ENCODE assay signal across 9 cellular contexts in the genomic region with DNA sequence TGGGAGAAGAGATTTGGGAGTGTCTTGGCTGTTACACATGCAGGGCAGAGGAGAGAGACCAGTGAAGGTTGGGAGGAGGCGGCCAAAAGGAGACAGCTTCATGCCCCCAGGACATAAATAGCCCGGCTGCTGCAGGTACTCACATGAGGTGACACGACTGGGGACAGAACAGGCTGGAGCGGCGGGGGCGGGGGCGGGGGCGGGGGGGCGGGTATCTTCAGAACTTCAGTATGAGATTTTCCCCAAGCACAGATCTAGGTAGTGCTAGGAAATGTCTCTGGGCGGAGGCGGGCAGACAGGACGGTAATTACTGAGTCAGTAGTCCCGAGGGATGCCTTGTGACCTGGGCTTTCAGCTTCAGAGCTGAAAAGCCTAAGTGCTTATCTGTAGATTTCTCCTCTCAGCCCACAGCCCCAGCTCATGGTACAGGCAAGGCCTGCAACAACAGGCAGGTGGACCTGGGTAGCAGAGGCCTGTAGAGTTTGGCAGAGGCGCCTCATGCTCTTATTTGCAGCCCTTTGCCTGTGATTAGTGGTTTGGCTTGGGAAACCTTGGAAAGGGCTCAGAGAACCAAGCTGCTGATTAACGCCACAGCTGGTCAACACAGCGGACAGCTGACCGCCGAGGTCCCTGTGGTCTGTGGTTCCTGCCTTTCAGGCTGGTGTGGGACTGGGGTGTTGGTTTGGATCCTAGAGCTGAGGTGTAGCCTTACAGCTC. TPM values are rescaled to one million over a fixed set of nuclear protein-coding genes. Genes with fewer than 3 reads are reported as not detected.
DNase-seq lines count a peak whose midpoint lies in the region; ATAC-seq, FAIRE-seq and TF ChIP-seq lines count a peak whose summit lies in the region.
"Had no signal": no experiment of that assay in that cellular context is flagged by ENCODE, and none has a peak within 500 bp of the region (broad histone marks: within the 10 kb centered on the region; RNA-seq: fewer than 3 reads in every experiment).

No MANE protein-coding gene starts in this region.

- H3K4me1 Mint-ChIP-seq in activated T-cell treated with anti-CD3 and anti-CD28 coated beads, Interleukin-2, amount 50 U/mL, for 72 hours (ENCODE audit: low read depth): peaks cover 8% of the 10 kb centered on the region
- H3K4me1 Mint-ChIP-seq in WTC11: no peaks in the 10 kb centered on the region

- FAIRE-seq in frontal cortex (lab: Jason Lieb, UNC): no peak

- no peak overlapping the region for H3K4me3 Mint-ChIP-seq in activated T-cell treated with anti-CD3 and anti-CD28 coated beads, Interleukin-2, amount 50 U/mL, for 72 hours
- H3K4me3 Mint-ChIP-seq in WTC11: no peak overlapping the region

- H3K4me3 ChIP-seq in urinary bladder (ENCODE audit: low read depth, low read length): no peak overlapping the region

- peak overlapping the region; percentile 34 for H3K27ac ChIP-seq in urinary bladder (ENCODE audit: low read depth)
- H3K27ac ChIP-seq: KMS-11 had no signal

- no peak for DNase-seq in activated T-cell treated with anti-CD3 and anti-CD28 coated beads, Interleukin-2, amount 50 U/mL, for 72 hours
- no peak for DNase-seq in activated T-cell treated with anti-CD3 and anti-CD28 coated beads, Interleukin-2, amount 50 U/mL, for 48 hours
- no peak for DNase-seq in WTC11 (ENCODE audit: low spot score)
- peak; percentile 25 for DNase-seq in iris pigment epithelial cell (ENCODE audit: low read depth)
- no peak for DNase-seq in frontal cortex (ENCODE audit: low spot score in 2 of 2)
- no peak for DNase-seq in NCI-H748 (lab: John Stamatoyannopoulos, UW; ENCODE audit: unreplicated experiment)

- no peak for TF ChIP-seq CTCF in WTC11 (IDR thresholded peaks at IDR 0.05)

- no peaks in the 10 kb centered on the region for H3K27me3 Mint-ChIP-seq in activated T-cell treated with anti-CD3 and anti-CD28 coated beads, Interleukin-2, amount 50 U/mL, for 72 hours (ENCODE audit: low read depth)
- no peaks in the 10 kb centered on the region for H3K27me3 Mint-ChIP-seq in WTC11 (ENCODE audit: low read depth)

- peak in 1 of 2 donors; percentile 44 for ATAC-seq in activated T-cell treated with anti-CD3 and anti-CD28 coated beads, Interleukin-2, amount 50 U/mL, for 72 hours (replicated peaks in 1 of 2)
- peak; percentile 17; the same call in 1 of the 2 replicates for ATAC-seq in WTC11
- ATAC-seq in GM18867 (IDR thresholded peaks at IDR 0.05; ENCODE audit: unreplicated experiment): no peak

- peaks cover 0 to 3% of the 10 kb centered on the region in 2 donors for H3K36me3 Mint-ChIP-seq in activated T-cell treated with anti-CD3 and anti-CD28 coated beads, Interleukin-2, amount 50 U/mL, for 72 hours (ENCODE audit: insufficient read depth in 2 of 2)
- peaks cover 9% of the 10 kb centered on the region; the same call in 1 of the 2 replicates for H3K36me3 Mint-ChIP-seq in WTC11

- CTCF ChIA-PET in WTC11 (lab: Charles Lee): interaction anchor here (0.8 to 3.5 kb wide), 3 partner anchors 21 to 55 kb away, joined by 3 to 12 read pairs (median 5); a partner anchor contains a TSS

- H3K9me3 Mint-ChIP-seq in activated T-cell treated with anti-CD3 and anti-CD28 coated beads, Interleukin-2, amount 50 U/mL, for 72 hours: no peaks in the 10 kb centered on the region
- no peaks in the 10 kb centered on the region for H3K9me3 Mint-ChIP-seq in WTC11

- H3K4me1 ChIP-seq in urinary bladder (ENCODE audit: insufficient read depth): no peaks in the 10 kb centered on the region

- H3K36me3 ChIP-seq in urinary bladder (ENCODE audit: insufficient read depth): peaks cover 6% of the 10 kb centered on the region

- 69% methylated on average over 18 of the region's 18 CpGs for WGBS in urinary bladder

- peak overlapping the region; percentile 26 for H3K27ac Mint-ChIP-seq in activated T-cell treated with anti-CD3 and anti-CD28 coated beads, Interleukin-2, amount 50 U/mL, for 72 hours
- H3K27ac Mint-ChIP-seq in WTC11: peak overlapping the region; percentile 88; the same call in 1 of the 2 replicates

- POLR2A ChIA-PET in WTC11 (lab: Charles Lee): no interaction called here

TF ChIP-seq in WTC11, 78 proteins besides CTCF, POLR2A, EP300 and RAD21 (continues in another document):
- TF ChIP-seq TP53 (CRISPR knock-in tag; IDR thresholded peaks at IDR 0.05) (no peak), ZNF396 (CRISPR knock-in tag; IDR thresholded peaks at IDR 0.05; ENCODE audit: borderline replicate concordance) (no peak), GTF2I (CRISPR knock-in tag; conservative IDR thresholded peaks at IDR 0.05) (no peak), NR1H2 (CRISPR knock-in tag; IDR thresholded peaks at IDR 0.05) (no peak), JUN (CRISPR knock-in tag; IDR thresholded peaks at IDR 0.05) (no peak), NR2C2 (CRISPR knock-in tag; IDR thresholded peaks at IDR 0.05) (no peak), OVOL2 (CRISPR knock-in tag; IDR thresholded peaks at IDR 0.05; ENCODE audit: borderline replicate concordance) (no peak), MXD4 (CRISPR knock-in tag; IDR thresholded peaks at IDR 0.05; ENCODE audit: borderline replicate concordance) (no peak)
- TF ChIP-seq, protein P1, sequence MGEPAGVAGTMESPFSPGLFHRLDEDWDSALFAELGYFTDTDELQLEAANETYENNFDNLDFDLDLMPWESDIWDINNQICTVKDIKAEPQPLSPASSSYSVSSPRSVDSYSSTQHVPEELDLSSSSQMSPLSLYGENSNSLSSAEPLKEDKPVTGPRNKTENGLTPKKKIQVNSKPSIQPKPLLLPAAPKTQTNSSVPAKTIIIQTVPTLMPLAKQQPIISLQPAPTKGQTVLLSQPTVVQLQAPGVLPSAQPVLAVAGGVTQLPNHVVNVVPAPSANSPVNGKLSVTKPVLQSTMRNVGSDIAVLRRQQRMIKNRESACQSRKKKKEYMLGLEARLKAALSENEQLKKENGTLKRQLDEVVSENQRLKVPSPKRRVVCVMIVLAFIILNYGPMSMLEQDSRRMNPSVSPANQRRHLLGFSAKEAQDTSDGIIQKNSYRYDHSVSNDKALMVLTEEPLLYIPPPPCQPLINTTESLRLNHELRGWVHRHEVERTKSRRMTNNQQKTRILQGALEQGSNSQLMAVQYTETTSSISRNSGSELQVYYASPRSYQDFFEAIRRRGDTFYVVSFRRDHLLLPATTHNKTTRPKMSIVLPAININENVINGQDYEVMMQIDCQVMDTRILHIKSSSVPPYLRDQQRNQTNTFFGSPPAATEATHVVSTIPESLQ (CRISPR knock-in tag; IDR thresholded peaks at IDR 0.05): no peak
- TF ChIP-seq, protein P2, sequence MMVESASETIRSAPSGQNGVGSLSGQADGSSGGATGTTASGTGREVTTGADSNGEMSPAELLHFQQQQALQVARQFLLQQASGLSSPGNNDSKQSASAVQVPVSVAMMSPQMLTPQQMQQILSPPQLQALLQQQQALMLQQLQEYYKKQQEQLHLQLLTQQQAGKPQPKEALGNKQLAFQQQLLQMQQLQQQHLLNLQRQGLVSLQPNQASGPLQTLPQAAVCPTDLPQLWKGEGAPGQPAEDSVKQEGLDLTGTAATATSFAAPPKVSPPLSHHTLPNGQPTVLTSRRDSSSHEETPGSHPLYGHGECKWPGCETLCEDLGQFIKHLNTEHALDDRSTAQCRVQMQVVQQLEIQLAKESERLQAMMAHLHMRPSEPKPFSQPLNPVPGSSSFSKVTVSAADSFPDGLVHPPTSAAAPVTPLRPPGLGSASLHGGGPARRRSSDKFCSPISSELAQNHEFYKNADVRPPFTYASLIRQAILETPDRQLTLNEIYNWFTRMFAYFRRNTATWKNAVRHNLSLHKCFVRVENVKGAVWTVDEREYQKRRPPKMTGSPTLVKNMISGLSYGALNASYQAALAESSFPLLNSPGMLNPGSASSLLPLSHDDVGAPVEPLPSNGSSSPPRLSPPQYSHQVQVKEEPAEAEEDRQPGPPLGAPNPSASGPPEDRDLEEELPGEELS (CRISPR knock-in tag; IDR thresholded peaks at IDR 0.05): no peak
- TF ChIP-seq, protein P3, sequence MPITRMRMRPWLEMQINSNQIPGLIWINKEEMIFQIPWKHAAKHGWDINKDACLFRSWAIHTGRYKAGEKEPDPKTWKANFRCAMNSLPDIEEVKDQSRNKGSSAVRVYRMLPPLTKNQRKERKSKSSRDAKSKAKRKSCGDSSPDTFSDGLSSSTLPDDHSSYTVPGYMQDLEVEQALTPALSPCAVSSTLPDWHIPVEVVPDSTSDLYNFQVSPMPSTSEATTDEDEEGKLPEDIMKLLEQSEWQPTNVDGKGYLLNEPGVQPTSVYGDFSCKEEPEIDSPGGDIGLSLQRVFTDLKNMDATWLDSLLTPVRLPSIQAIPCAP (CRISPR knock-in tag; IDR thresholded peaks at IDR 0.05): no peak
- TF ChIP-seq, protein P4, sequence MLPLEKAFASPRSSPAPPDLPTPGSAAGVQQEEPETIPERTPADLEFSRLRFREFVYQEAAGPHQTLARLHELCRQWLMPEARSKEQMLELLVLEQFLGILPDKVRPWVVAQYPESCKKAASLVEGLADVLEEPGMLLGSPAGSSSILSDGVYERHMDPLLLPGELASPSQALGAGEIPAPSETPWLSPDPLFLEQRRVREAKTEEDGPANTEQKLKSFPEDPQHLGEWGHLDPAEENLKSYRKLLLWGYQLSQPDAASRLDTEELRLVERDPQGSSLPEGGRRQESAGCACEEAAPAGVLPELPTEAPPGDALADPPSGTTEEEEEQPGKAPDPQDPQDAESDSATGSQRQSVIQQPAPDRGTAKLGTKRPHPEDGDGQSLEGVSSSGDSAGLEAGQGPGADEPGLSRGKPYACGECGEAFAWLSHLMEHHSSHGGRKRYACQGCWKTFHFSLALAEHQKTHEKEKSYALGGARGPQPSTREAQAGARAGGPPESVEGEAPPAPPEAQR (CRISPR knock-in tag; IDR thresholded peaks at IDR 0.05): no peak

RNA-seq across cellular contexts. Expression of a gene that starts 24.5 kb away (rescaled TPM):
- total RNA-seq in activated T-cell treated with anti-CD3 and anti-CD28 coated beads, Interleukin-2, amount 50 U/mL, for 72 hours: 10 to 100 TPM; 20.7 to 22.6 TPM
- total RNA-seq in WTC11 (2021): 35.0 to 37.8 TPM (median 35.4 TPM) in 3 replicates
- 58.1 TPM for total RNA-seq in urinary bladder
- 29.1 TPM for polyA plus RNA-seq in urinary bladder
- 21.2 TPM for total RNA-seq in frontal cortex

RNA-seq across cellular contexts. Expression of a gene that starts 35.1 kb away (rescaled TPM):
- 10 to 100 TPM; 89.0 to 97.6 TPM for total RNA-seq in activated T-cell treated with anti-CD3 and anti-CD28 coated beads, Interleukin-2, amount 50 U/mL, for 72 hours
- total RNA-seq in WTC11 (2021) (12.1 to 13.8 TPM (median 13.1 TPM) in 3 replicates), urinary bladder (10.6 TPM), frontal cortex (0.41 TPM)
- polyA plus RNA-seq in urinary bladder: 13.0 TPM

RNA-seq across cellular contexts. Expression of a gene that starts 44.1 kb away (rescaled TPM):
- 10 to 100 TPM; 41.9 to 51.2 TPM for total RNA-seq in activated T-cell treated with anti-CD3 and anti-CD28 coated beads, Interleukin-2, amount 50 U/mL, for 72 hours
- total RNA-seq in WTC11 (2021) (42.2 to 49.9 TPM (median 49.4 TPM) in 3 replicates), urinary bladder (11.3 TPM), frontal cortex (13.5 TPM)
- polyA plus RNA-seq in urinary bladder: 43.0 TPM

RNA-seq across cellular contexts. Expression of a gene that starts 46.1 kb away (rescaled TPM):
- 100 to 1,000 TPM in 1 of 2 donors, 10 to 100 TPM in 1; 90.2 to 109 TPM for total RNA-seq in activated T-cell treated with anti-CD3 and anti-CD28 coated beads, Interleukin-2, amount 50 U/mL, for 72 hours
- 64.3 to 69.4 TPM (median 68.8 TPM) in 3 replicates for total RNA-seq in WTC11 (2021)
- total RNA-seq in urinary bladder: 16.2 TPM
- polyA plus RNA-seq in urinary bladder: 142 TPM
- total RNA-seq in frontal cortex: 22.0 TPM
